ENCODE assay signal across 8 cellular contexts in the genomic region with DNA sequence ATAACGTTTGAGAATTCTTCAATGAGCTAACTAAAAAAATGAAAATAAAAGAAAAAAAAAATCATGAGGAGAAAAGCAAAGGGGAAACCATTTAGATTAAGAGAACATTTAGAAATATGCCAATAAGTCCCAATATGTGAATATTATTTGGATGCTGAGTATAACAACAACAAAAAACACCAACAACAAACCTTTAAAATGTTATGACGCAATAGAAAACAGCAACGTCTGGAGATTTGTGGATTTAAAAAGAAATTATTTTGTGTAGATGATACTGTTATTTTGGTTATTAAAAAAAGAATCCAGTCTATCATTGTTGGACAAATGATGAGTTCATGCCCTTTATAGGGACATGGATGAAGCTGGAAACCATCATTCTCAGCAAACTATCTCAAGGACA.
"Had no signal": no experiment of that assay in that cellular context is flagged by ENCODE, and none has a peak within 500 bp of the region (broad histone marks: within the 10 kb centered on the region; RNA-seq: fewer than 3 reads in every experiment).

No MANE protein-coding gene starts in this region.

- DNase-seq: GDM1, GF-D8 had no signal

- FAIRE-seq: G401.6, GM12878, GM12891, GM12892, GM18507, GM19239 had no signal

- H3K4me3 ChIP-seq: GM12878 had no signal
